Comparison of ENCODE assay signal across 8 cellular contexts in genomic region chr7:148710426-148710825, GRCh38. TPM values are rescaled to one million over a fixed set of nuclear protein-coding genes. Genes with fewer than 3 reads are reported as not detected.
A peak's percentile ranks its signal among the peaks of the same experiment; 100 is the strongest.
DNase-seq lines count a peak whose midpoint lies in the region; ATAC-seq and TF ChIP-seq lines count a peak whose summit lies in the region.
"Not testable (repeated sequence)": the region's sequence is repeated elsewhere in the genome, so short reads cannot be mapped to it uniquely, and the experiment has no call there.

No MANE protein-coding gene starts in this region.

- H4K91ac ChIP-seq in trophoblast cell (ENCODE audit: low read depth, low read length): not testable (repeated sequence)

- H4K8ac ChIP-seq in trophoblast cell (ENCODE audit: low read depth, low read length): not testable (repeated sequence)

- not testable (repeated sequence) for DNase-seq in MM.1S; OCI-LY7 (ENCODE audit: low spot score); T-helper 17 cell; naive thymus-derived CD4-positive, alpha-beta T cell; type B pancreatic cell (ENCODE audit: extremely low spot score, unreplicated experiment)
- DNase-seq in trophoblast cell: peak; percentile 51 to 87

- not testable (repeated sequence) for H2BK120ac ChIP-seq in trophoblast cell (ENCODE audit: insufficient read depth, low read length, poor library complexity)

- not testable (repeated sequence) for H3K27ac ChIP-seq in DOHH2 (ENCODE audit: low read depth, low read length); OCI-LY3 (ENCODE audit: low read length); OCI-LY7 (ENCODE audit: low read depth, low read length, poor library complexity, severe bottlenecking); naive thymus-derived CD4-positive, alpha-beta T cell (ENCODE audit: low read depth, low read length); trophoblast cell (ENCODE audit: low read depth, low read length)
- peak overlapping the region; percentile 88; the same call in 1 of the 2 replicates for H3K27ac ChIP-seq in MM.1S (ENCODE audit: low read length)

- not testable (repeated sequence) for BruUV-seq in OCI-LY7 (replicated peaks; lab: Mats Ljungman, UMichigan)

- H3K4ac ChIP-seq in trophoblast cell (ENCODE audit: low read depth, low read length): peak overlapping the region; percentile 95

- not testable (repeated sequence) for TF ChIP-seq CTCF in DOHH2 (IDR thresholded peaks at IDR 0.05; ENCODE audit: low read depth, low read length, poor library complexity, severe bottlenecking); MM.1S (IDR thresholded peaks at IDR 0.05; ENCODE audit: low read length); OCI-LY3 (IDR thresholded peaks at IDR 0.05; ENCODE audit: low read depth, low read length); OCI-LY7 (conservative IDR thresholded peaks at IDR 0.05; ENCODE audit: low read length); type B pancreatic cell (conservative IDR thresholded peaks at IDR 0.05)

- H3K4me1 Mint-ChIP-seq in T-helper 17 cell: peaks cover 59% of the 10 kb centered on the region
- peaks cover 59 to 100% (median 92%) of the 10 kb centered on the region in 7 donors for H3K4me1 Mint-ChIP-seq in naive thymus-derived CD4-positive, alpha-beta T cell
- H3K4me1 Mint-ChIP-seq in type B pancreatic cell (ENCODE audit: unreplicated experiment): peaks cover 51% of the 10 kb centered on the region

- peak overlapping the region; percentile 60 for H3K4me2 ChIP-seq in DOHH2 (ENCODE audit: low read length)
- H3K4me2 ChIP-seq in MM.1S (ENCODE audit: low read depth, low read length): peak overlapping the region; percentile 65
- H3K4me2 ChIP-seq in OCI-LY3 (ENCODE audit: low read length): peak overlapping the region; percentile 60; the same call in 1 of the 2 replicates
- peak overlapping the region; percentile 66; the same call in 1 of the 2 replicates for H3K4me2 ChIP-seq in OCI-LY7 (ENCODE audit: low read length)
- not testable (repeated sequence) for H3K4me2 ChIP-seq in trophoblast cell (ENCODE audit: low read length)

- H3K4me3 ChIP-seq in DOHH2 (ENCODE audit: low read length): 0 out of 2 replicates have a peak overlapping the region, but pooled peaks have one; percentile 39
- not testable (repeated sequence) for H3K4me3 ChIP-seq in MM.1S (ENCODE audit: low read length); OCI-LY3 (ENCODE audit: low read length); OCI-LY7 (ENCODE audit: low read depth, low read length, poor library complexity, severe bottlenecking); naive thymus-derived CD4-positive, alpha-beta T cell (ENCODE audit: low read length); trophoblast cell (ENCODE audit: low read depth, low read length)

- H3K9me3 Mint-ChIP-seq in naive thymus-derived CD4-positive, alpha-beta T cell; type B pancreatic cell: not testable (repeated sequence)

- intact Hi-C loops in OCI-LY7 (cut with micrococcal nuclease; ENCODE audit: unreplicated experiment): loop anchor here (5.0 kb wide), 1 partner anchor 1657 kb away; the partner anchor contains the start of gene REPIN1
- intact Hi-C loops in naive thymus-derived CD4-positive, alpha-beta T cell (cut with micrococcal nuclease): not testable (repeated sequence)

- H3K79me1 ChIP-seq in trophoblast cell (ENCODE audit: low read length): not testable (repeated sequence)

- H3K9ac ChIP-seq in MM.1S (ENCODE audit: low read length); OCI-LY3 (ENCODE audit: low read length); trophoblast cell (ENCODE audit: low read length): not testable (repeated sequence)

- not testable (repeated sequence) for H3K9me3 ChIP-seq in DOHH2 (ENCODE audit: control insufficient read depth, insufficient read depth, low read length); MM.1S (replicated peaks; ENCODE audit: insufficient read depth, low read length); OCI-LY3 (ENCODE audit: insufficient read depth, low read length); OCI-LY7 (ENCODE audit: low read length); T-helper 17 cell (ENCODE audit: control insufficient read depth, low read length, poor library complexity, severe bottlenecking); naive thymus-derived CD4-positive, alpha-beta T cell (ENCODE audit: control insufficient read depth in 2 of 3, low read length in 3 of 3); trophoblast cell (ENCODE audit: insufficient read depth, low read depth, low read length)

- not testable (repeated sequence) for H3K27me3 Mint-ChIP-seq in T-helper 17 cell; naive thymus-derived CD4-positive, alpha-beta T cell; type B pancreatic cell

- not testable (repeated sequence) for H3K14ac ChIP-seq in trophoblast cell (ENCODE audit: low read length)

- not testable (repeated sequence) for H3K27me3 ChIP-seq in DOHH2 (ENCODE audit: control insufficient read depth, low read length); MM.1S (replicated peaks; ENCODE audit: insufficient read depth, low read length); OCI-LY3 (ENCODE audit: low read depth, low read length); naive thymus-derived CD4-positive, alpha-beta T cell (ENCODE audit: control insufficient read depth in 2 of 2, insufficient read depth in 2 of 2, low read length in 2 of 2); trophoblast cell (ENCODE audit: insufficient read depth, low read length)

- H3K4me3 Mint-ChIP-seq in T-helper 17 cell: peak overlapping the region; percentile 19
- H3K4me3 Mint-ChIP-seq in naive thymus-derived CD4-positive, alpha-beta T cell: peak overlapping the region in 7 of 10 donors; percentile 37 to 72 (median 62)
- H3K4me3 Mint-ChIP-seq in type B pancreatic cell: not testable (repeated sequence)

- H3K4me1 ChIP-seq in DOHH2 (ENCODE audit: control insufficient read depth, low read length) (peaks cover 81% of the 10 kb centered on the region), MM.1S (ENCODE audit: low read length) (peaks cover 91% of the 10 kb centered on the region), OCI-LY3 (ENCODE audit: low read length) (peaks cover 32% of the 10 kb centered on the region), OCI-LY7 (ENCODE audit: insufficient read depth, low read length, poor library complexity, severe bottlenecking) (peaks cover 52% of the 10 kb centered on the region), trophoblast cell (ENCODE audit: control insufficient read depth in 1 of 2, insufficient read depth in 2 of 2, low read length in 2 of 2) (peaks cover 15 to 24% of the 10 kb centered on the region in 2 experiments)
- peaks cover 8 to 32% of the 10 kb centered on the region in 2 donors for H3K4me1 ChIP-seq in naive thymus-derived CD4-positive, alpha-beta T cell (ENCODE audit: control insufficient read depth in 2 of 2, insufficient read depth in 2 of 2, low read length in 2 of 2)

- not testable (repeated sequence) for H3K27ac Mint-ChIP-seq in T-helper 17 cell; naive thymus-derived CD4-positive, alpha-beta T cell
- peak overlapping the region; percentile 60 for H3K27ac Mint-ChIP-seq in type B pancreatic cell

- not testable (repeated sequence) for H2BK12ac ChIP-seq in trophoblast cell (ENCODE audit: low read length)

- H3K9me2 ChIP-seq in DOHH2 (replicated peaks; ENCODE audit: control insufficient read depth, low read length); MM.1S (replicated peaks; ENCODE audit: insufficient read depth, low read length); OCI-LY7 (ENCODE audit: insufficient read depth, low read length): not testable (repeated sequence)

- peaks cover 26% of the 10 kb centered on the region for H3K36me3 ChIP-seq in DOHH2 (ENCODE audit: control insufficient read depth, low read length)
- H3K36me3 ChIP-seq in MM.1S (replicated peaks; ENCODE audit: insufficient read depth, low read length); OCI-LY3 (replicated peaks; ENCODE audit: low read depth, low read length); OCI-LY7 (ENCODE audit: insufficient read depth, low read length); naive thymus-derived CD4-positive, alpha-beta T cell (ENCODE audit: control insufficient read depth in 2 of 3, insufficient read depth in 3 of 3, low read length in 3 of 3); trophoblast cell (ENCODE audit: control insufficient read depth in 1 of 2, insufficient read depth in 2 of 2, low read length in 2 of 2): not testable (repeated sequence)

- not testable (repeated sequence) for H2AK5ac ChIP-seq in trophoblast cell (ENCODE audit: low read length)

- H3K36me3 Mint-ChIP-seq in T-helper 17 cell (ENCODE audit: low read depth): not testable (repeated sequence)
- peaks cover 0 to 10% (median 2%) of the 10 kb centered on the region in 5 donors for H3K36me3 Mint-ChIP-seq in naive thymus-derived CD4-positive, alpha-beta T cell
- H3K36me3 Mint-ChIP-seq in type B pancreatic cell: peaks cover 17% of the 10 kb centered on the region

- peaks cover 100% of the 10 kb centered on the region for H3K79me2 ChIP-seq in DOHH2 (ENCODE audit: control insufficient read depth, low read length)
- peaks cover 99% of the 10 kb centered on the region for H3K79me2 ChIP-seq in MM.1S (ENCODE audit: low read length)
- H3K79me2 ChIP-seq in OCI-LY3 (ENCODE audit: low read length): peaks cover 100% of the 10 kb centered on the region
- H3K79me2 ChIP-seq in OCI-LY7 (ENCODE audit: insufficient read depth, low read depth, low read length): peaks cover 98% of the 10 kb centered on the region
- H3K79me2 ChIP-seq in trophoblast cell (ENCODE audit: control insufficient read depth, insufficient read depth, low read length, poor library complexity): peaks cover 27% of the 10 kb centered on the region

- ATAC-seq in T-helper 17 cell; naive thymus-derived CD4-positive, alpha-beta T cell: not testable (repeated sequence)

- H4K20me1 ChIP-seq in DOHH2 (ENCODE audit: control insufficient read depth, insufficient read depth, low read depth, low read length): peaks cover 82% of the 10 kb centered on the region
- peaks cover 31% of the 10 kb centered on the region for H4K20me1 ChIP-seq in MM.1S (ENCODE audit: insufficient read depth, low read length)
- peaks cover 96% of the 10 kb centered on the region for H4K20me1 ChIP-seq in OCI-LY3 (ENCODE audit: insufficient read depth, low read length)
- peaks cover 84% of the 10 kb centered on the region for H4K20me1 ChIP-seq in OCI-LY7 (ENCODE audit: insufficient read depth, low read length)

- not testable (repeated sequence) for H4K12ac ChIP-seq in trophoblast cell (ENCODE audit: low read depth, low read length)

- CTCF ChIA-PET in OCI-LY7 (lab: Charles Lee; ENCODE audit: unreplicated experiment): interaction anchor here (1.5 kb wide), 1 partner anchor 10 kb away, joined by 4 read pairs; no protein-coding TSS in a partner anchor
- CTCF ChIA-PET in naive thymus-derived CD4-positive, alpha-beta T cell (lab: Charles Lee): interaction anchor here (0.6 kb wide), 1 partner anchor 44 kb away, joined by 4 read pairs; no protein-coding TSS in a partner anchor

- H2AFZ ChIP-seq in MM.1S (ENCODE audit: low read length); OCI-LY3 (ENCODE audit: low read depth, low read length); OCI-LY7 (ENCODE audit: low read length); trophoblast cell (ENCODE audit: insufficient read depth, low read length, poor library complexity): not testable (repeated sequence)

- WGBS in trophoblast cell (ENCODE audit: extremely low coverage, insufficient coverage, insufficient read length): no CpG with 5 or more reads among the region's 17 CpGs

- H2BK5ac ChIP-seq in trophoblast cell (ENCODE audit: low read depth, low read length, poor library complexity): not testable (repeated sequence)

- POLR2A ChIA-PET in OCI-LY7 (lab: Charles Lee): interaction anchor here (0.6 to 2.9 kb wide), 7 partner anchors 7 to 421 kb away, joined by 3 to 17 read pairs (median 4); no protein-coding TSS in a partner anchor
- POLR2A ChIA-PET in naive thymus-derived CD4-positive, alpha-beta T cell (lab: Charles Lee): interaction anchor here (0.6 kb wide), 1 partner anchor 13 kb away, joined by 5 read pairs; no protein-coding TSS in a partner anchor

- H3F3A ChIP-seq in DOHH2 (ENCODE audit: control insufficient read depth, insufficient read depth) (peaks cover 13% of the 10 kb centered on the region), MM.1S (ENCODE audit: insufficient read depth, low read length) (peaks cover 71% of the 10 kb centered on the region)

- H3K23ac ChIP-seq in trophoblast cell (ENCODE audit: low read length): not testable (repeated sequence)

- not testable (repeated sequence) for H3K18ac ChIP-seq in trophoblast cell (ENCODE audit: low read length)

RNA-seq across cellular contexts. Expression of gene CUL1, which starts 11.7 kb away (rescaled TPM):
- 36.7 and 40.5 TPM in 2 replicates for total RNA-seq in OCI-LY7 (2014; rRNA removed; shearing (Covaris generic))
- 53.1 and 56.6 TPM in 2 replicates for total RNA-seq in OCI-LY7 (2022)
- 10 to 100 TPM; 39.7 to 41.4 TPM for total RNA-seq in T-helper 17 cell
- 10 to 100 TPM; 39.0 to 68.7 (median 53.6) TPM for total RNA-seq in naive thymus-derived CD4-positive, alpha-beta T cell
- 10 to 100 TPM; 41.7 to 74.0 TPM for polyA plus RNA-seq in naive thymus-derived CD4-positive, alpha-beta T cell
- 78.0 and 80.3 TPM in 2 replicates for polyA plus RNA-seq in trophoblast cell (2013)
- total RNA-seq in type B pancreatic cell (ENCODE audit: low replicate concordance): 56.6 and 57.3 TPM in 2 replicates
